Comparison of ENCODE assay signal across 8 cellular contexts in genomic region chr2:240436626-240437180, GRCh38. TPM values are rescaled to one million over a fixed set of nuclear protein-coding genes. Genes with fewer than 3 reads are reported as not detected.
A peak's percentile ranks its signal among the peaks of the same experiment; 100 is the strongest.
DNase-seq lines count a peak whose midpoint lies in the region; ATAC-seq and TF ChIP-seq lines count a peak whose summit lies in the region.

No MANE protein-coding gene starts in this region.

- no peaks in the 10 kb centered on the region for H3K27me3 Mint-ChIP-seq in osteocyte (ENCODE audit: unreplicated experiment)

- H3K27ac Mint-ChIP-seq in osteocyte (ENCODE audit: unreplicated experiment) = peak overlapping the region; percentile 57

- H3K4me3 ChIP-seq in foreskin fibroblast (ENCODE audit: low read depth in 1 of 2, low read length in 2 of 2) = peak overlapping the region; percentile 72 to 77

- H3K9me3 Mint-ChIP-seq in osteocyte (ENCODE audit: unreplicated experiment) = no peaks in the 10 kb centered on the region

- peak; percentile 13 for DNase-seq in COLO668 (lab: John Stamatoyannopoulos, UW; ENCODE audit: unreplicated experiment)
- peak; percentile 51 for DNase-seq in SK-N-DZ (ENCODE audit: low spot score)
- peak; percentile 26 to 69 for DNase-seq in foreskin fibroblast
- no peak for DNase-seq in osteocyte (ENCODE audit: extremely low spot score, unreplicated experiment)
- DNase-seq in GM19238 (ENCODE audit: insufficient read length, low spot score) = no peak
- no peak for DNase-seq in NCI-H1436 (lab: John Stamatoyannopoulos, UW)

- no peaks in the 10 kb centered on the region for H3K36me3 Mint-ChIP-seq in osteocyte (ENCODE audit: unreplicated experiment)

- ATAC-seq in HG02970 (IDR thresholded peaks at IDR 0.05; ENCODE audit: low FRiP score, unreplicated experiment) = no peak
- no peak for ATAC-seq in GM18858 (IDR thresholded peaks at IDR 0.05; ENCODE audit: unreplicated experiment)

- no peak for TF ChIP-seq CTCF in foreskin fibroblast (IDR thresholded peaks at IDR 0.05; ENCODE audit: low read depth, low read length)
- TF ChIP-seq CTCF in osteocyte (IDR thresholded peaks at IDR 0.05) = no peak

- peaks cover 30% of the 10 kb centered on the region for H3K4me1 Mint-ChIP-seq in osteocyte (ENCODE audit: unreplicated experiment)

- peak overlapping the region; percentile 74 for H3K4me3 Mint-ChIP-seq in osteocyte (ENCODE audit: unreplicated experiment)

RNA-seq across cellular contexts. Expression of gene GPC1, which starts 1.2 kb away (rescaled TPM):
- 32.6 and 50.2 TPM in 2 replicates for polyA plus RNA-seq in SK-N-DZ (2014; cell fraction: cytosol; rRNA removed)
- 75.2 and 80.4 TPM in 2 replicates for polyA plus RNA-seq in SK-N-DZ (2014; cell fraction: nucleus; rRNA removed)
- 148 and 149 TPM in 2 replicates for total RNA-seq in osteocyte

Comparison
In these comparisons a context has a peak if more than half of its experiments do, and no peak if none do; other contexts are left out.
1. DNase-seq: peak in COLO668 (single experiment), SK-N-DZ (single experiment) and foreskin fibroblast (2 of 2); none in osteocyte (single experiment), GM19238 (single experiment) and NCI-H1436 (single experiment).